ENCODE assay signal across 23 cellular contexts in genomic region chr9:122084276-122084675, GRCh38. TPM values are rescaled to one million over a fixed set of nuclear protein-coding genes. Genes with fewer than 3 reads are reported as not detected.
DNase-seq lines count a peak whose midpoint lies in the region; ATAC-seq, FAIRE-seq and TF ChIP-seq lines count a peak whose summit lies in the region.
"Had no signal": no experiment of that assay in that cellular context is flagged by ENCODE, and none has a peak within 500 bp of the region (broad histone marks: within the 10 kb centered on the region; RNA-seq: fewer than 3 reads in every experiment).

No MANE protein-coding gene starts in this region.

- H3K4me1 Mint-ChIP-seq in central memory CD8-positive, alpha-beta T cell = no peaks in the 10 kb centered on the region
- peaks cover 17% of the 10 kb centered on the region for H3K4me1 Mint-ChIP-seq in stimulated activated memory B cell treated with anti-CD40 and anti-IgM and Interleukin-4, amounts not matched to agents 10 μg/mL and 1 μg/mL and 100 μg/mL, for 72 hours
- H3K4me1 Mint-ChIP-seq: activated CD4-positive, alpha-beta memory T cell treated with anti-CD3 and anti-CD28 coated beads, Interleukin-2, amount 10 ng/mL, durations not matched to agents 7 days and 5 days had no signal

- no peak for FAIRE-seq in RCC 7860 (lab: Jason Lieb, UNC)
- FAIRE-seq: keratinocyte, urothelium cell line had no signal

- no peak overlapping the region for H2AFZ ChIP-seq in neural cell (ENCODE audit: low read depth, low read length)

- H3K4me3 Mint-ChIP-seq in central memory CD8-positive, alpha-beta T cell = no peak overlapping the region
- H3K4me3 Mint-ChIP-seq in stimulated activated memory B cell treated with anti-CD40 and anti-IgM and Interleukin-4, amounts not matched to agents 10 μg/mL and 1 μg/mL and 100 μg/mL, for 72 hours = no peak overlapping the region
- H3K4me3 Mint-ChIP-seq: activated CD4-positive, alpha-beta memory T cell treated with anti-CD3 and anti-CD28 coated beads, Interleukin-2, amount 10 ng/mL, durations not matched to agents 7 days and 5 days; CD4-positive, alpha-beta memory T cell; stimulated activated naive CD8-positive, alpha-beta T cell treated with anti-CD3 and anti-CD28 coated beads, Interleukin-15, amount 100 ng/mL, for 72 hours had no signal

- no peak for TF ChIP-seq RAD21 in neural cell (conservative IDR thresholded peaks at IDR 0.05)

- no peaks in the 10 kb centered on the region for H3K27me3 ChIP-seq in neural cell (ENCODE audit: insufficient read depth, low read depth, low read length)
- H3K27me3 ChIP-seq in left ventricle myocardium inferior (ENCODE audit: low read depth) = no peaks in the 10 kb centered on the region
- H3K27me3 ChIP-seq: foreskin keratinocyte had no signal

- TF ChIP-seq CTCF in neural cell (IDR thresholded peaks at IDR 0.05; ENCODE audit: poor library complexity, severe bottlenecking) (no peak), left ventricle myocardium inferior (IDR thresholded peaks at IDR 0.05; ENCODE audit: borderline replicate concordance) (no peak)

- H3K9me3 Mint-ChIP-seq in central memory CD8-positive, alpha-beta T cell = no peaks in the 10 kb centered on the region
- no peaks in the 10 kb centered on the region for H3K9me3 Mint-ChIP-seq in stimulated activated memory B cell treated with anti-CD40 and anti-IgM and Interleukin-4, amounts not matched to agents 10 μg/mL and 1 μg/mL and 100 μg/mL, for 72 hours
- H3K9me3 Mint-ChIP-seq: activated CD4-positive, alpha-beta memory T cell treated with anti-CD3 and anti-CD28 coated beads, Interleukin-2, amount 10 ng/mL, durations not matched to agents 7 days and 5 days; CD4-positive, alpha-beta memory T cell; stimulated activated naive CD8-positive, alpha-beta T cell treated with anti-CD3 and anti-CD28 coated beads, Interleukin-15, amount 100 ng/mL, for 72 hours had no signal

- ATAC-seq in central memory CD8-positive, alpha-beta T cell (replicated peaks; ENCODE audit: extremely low read depth, poor library complexity, severe bottlenecking) = no peak
- no peak for ATAC-seq in stimulated activated memory B cell treated with anti-CD40 and anti-IgM and Interleukin-4, amounts not matched to agents 10 μg/mL and 1 μg/mL and 100 μg/mL, for 72 hours
- ATAC-seq: activated CD4-positive, CD25-positive, alpha-beta regulatory T cell treated with anti-CD3 and anti-CD28 coated beads, Interleukin-2, amount 50 U/mL, for 24 hours; foreskin keratinocyte; HCT116; lower lobe of right lung; stimulated activated naive CD8-positive, alpha-beta T cell treated with anti-CD3 and anti-CD28 coated beads, Interleukin-15, amount 100 ng/mL, for 72 hours had no signal

- H3K36me3 Mint-ChIP-seq in central memory CD8-positive, alpha-beta T cell (ENCODE audit: insufficient read depth) = peaks cover 4% of the 10 kb centered on the region
- no peaks in the 10 kb centered on the region for H3K36me3 Mint-ChIP-seq in stimulated activated memory B cell treated with anti-CD40 and anti-IgM and Interleukin-4, amounts not matched to agents 10 μg/mL and 1 μg/mL and 100 μg/mL, for 72 hours

- no peaks in the 10 kb centered on the region for H3K36me3 ChIP-seq in neural cell (ENCODE audit: insufficient read depth, low read length)
- H3K36me3 ChIP-seq in left ventricle myocardium inferior = no peaks in the 10 kb centered on the region
- H3K36me3 ChIP-seq: lower lobe of right lung had no signal

- H3K27ac ChIP-seq in neural cell (ENCODE audit: low read length) = peak overlapping the region; percentile 34
- peak overlapping the region; percentile 98 for H3K27ac ChIP-seq in temporal lobe (ENCODE audit: low read depth, low read length)
- no peak overlapping the region for H3K27ac ChIP-seq in left ventricle myocardium inferior (replicated peaks)
- H3K27ac ChIP-seq: epithelial cell of prostate, foreskin keratinocyte, lower lobe of right lung had no signal

- H3K27me3 Mint-ChIP-seq in central memory CD8-positive, alpha-beta T cell = no peaks in the 10 kb centered on the region
- H3K27me3 Mint-ChIP-seq in stimulated activated memory B cell treated with anti-CD40 and anti-IgM and Interleukin-4, amounts not matched to agents 10 μg/mL and 1 μg/mL and 100 μg/mL, for 72 hours = no peaks in the 10 kb centered on the region
- H3K27me3 Mint-ChIP-seq: activated CD4-positive, alpha-beta memory T cell treated with anti-CD3 and anti-CD28 coated beads, Interleukin-2, amount 10 ng/mL, durations not matched to agents 7 days and 5 days; CD4-positive, alpha-beta memory T cell; stimulated activated naive CD8-positive, alpha-beta T cell treated with anti-CD3 and anti-CD28 coated beads, Interleukin-15, amount 100 ng/mL, for 72 hours had no signal

- H3K79me2 ChIP-seq in neural cell (replicated peaks; ENCODE audit: insufficient read depth, low read length) = no peaks in the 10 kb centered on the region

- no peaks in the 10 kb centered on the region for H3K9me2 ChIP-seq in neural cell (ENCODE audit: insufficient read depth, low read length)

- no peak for TF ChIP-seq EP300 in neural cell (conservative IDR thresholded peaks at IDR 0.05; ENCODE audit: poor library complexity, severe bottlenecking)

- peaks cover 30% of the 10 kb centered on the region for H3K4me1 ChIP-seq in left ventricle myocardium inferior
- H3K4me1 ChIP-seq: foreskin keratinocyte had no signal

- H3K9ac ChIP-seq in neural cell (ENCODE audit: low read length) = peak overlapping the region; percentile 22

- H4K20me1 ChIP-seq in neural cell (ENCODE audit: insufficient read depth) = no peaks in the 10 kb centered on the region

- no peaks in the 10 kb centered on the region for H3K9me3 ChIP-seq in neural cell (ENCODE audit: low read length)
- H3K9me3 ChIP-seq in left ventricle myocardium inferior (replicated peaks) = no peaks in the 10 kb centered on the region
- H3K9me3 ChIP-seq: lower lobe of right lung had no signal

- H3K27ac Mint-ChIP-seq in central memory CD8-positive, alpha-beta T cell (ENCODE audit: low read depth) = peak overlapping the region; percentile 35
- H3K27ac Mint-ChIP-seq in stimulated activated memory B cell treated with anti-CD40 and anti-IgM and Interleukin-4, amounts not matched to agents 10 μg/mL and 1 μg/mL and 100 μg/mL, for 72 hours = no peak overlapping the region
- H3K27ac Mint-ChIP-seq: activated CD4-positive, alpha-beta memory T cell treated with anti-CD3 and anti-CD28 coated beads, Interleukin-2, amount 10 ng/mL, durations not matched to agents 7 days and 5 days; CD4-positive, alpha-beta memory T cell had no signal

- peak overlapping the region; percentile 39 for H3K4me3 ChIP-seq in neural cell (ENCODE audit: low read length)
- no peak overlapping the region for H3K4me3 ChIP-seq in left ventricle myocardium inferior
- H3K4me3 ChIP-seq: lower lobe of right lung had no signal

- no peak overlapping the region for H3K4me2 ChIP-seq in neural cell (ENCODE audit: low read length)

- no peaks in the 10 kb centered on the region for H3F3A ChIP-seq in neural cell (ENCODE audit: insufficient read depth, low read length, poor library complexity, severe bottlenecking)

- intact Hi-C loops in left ventricle myocardium inferior (cut with micrococcal nuclease) = no loop called here

- DNase-seq in NCI-H2171 treated with DMSO at 0.1 percent for 48 hours (lab: John Stamatoyannopoulos, UW) = peak; percentile 78
- DNase-seq in central memory CD8-positive, alpha-beta T cell (ENCODE audit: low spot score in 2 of 2) = no peak
- no peak for DNase-seq in RCC 7860 (ENCODE audit: low spot score)
- no peak for DNase-seq in left ventricle myocardium inferior
- DNase-seq: activated CD4-positive, alpha-beta memory T cell treated with anti-CD3 and anti-CD28 coated beads, Interleukin-2, amount 10 ng/mL, durations not matched to agents 7 days and 5 days; activated T-cell treated with anti-CD3 and anti-CD28 coated beads, Interleukin-2, amount 50 U/mL, for 1 hour; CD4-positive, alpha-beta memory T cell; foreskin keratinocyte; GF-D8; KBM-7; lower lobe of right lung; NCI-H226; NCI-H774; stimulated activated CD4-positive, alpha-beta T cell treated with anti-CD3 and anti-CD28 coated beads, Interleukin-4, amount 100 ng/mL, for 4 hours; stimulated activated naive CD8-positive, alpha-beta T cell treated with anti-CD3 and anti-CD28 coated beads, Interleukin-15, amount 100 ng/mL, for 72 hours had no signal

TF ChIP-seq in neural cell, 6 proteins besides CTCF, POLR2A, EP300 and RAD21:
- no peak for TF ChIP-seq POLR2AphosphoS5 (IDR thresholded peaks at IDR 0.05)
- TF ChIP-seq TAF1 (IDR thresholded peaks at IDR 0.05; ENCODE audit: low read depth) = no peak
- no peak for TF ChIP-seq SMC3 (conservative IDR thresholded peaks at IDR 0.05; ENCODE audit: poor library complexity)
- TF ChIP-seq MXI1 (conservative IDR thresholded peaks at IDR 0.05; ENCODE audit: poor library complexity, severe bottlenecking) = no peak
- no peak for TF ChIP-seq REST (IDR thresholded peaks at IDR 0.05; ENCODE audit: borderline replicate concordance)
- TF ChIP-seq EZH2 (IDR thresholded peaks at IDR 0.05; ENCODE audit: borderline replicate concordance, insufficient read depth, low read length, poor library complexity, severe bottlenecking) = no peak

RNA-seq across cellular contexts. Expression of gene TTLL11, which starts 8.8 kb away (rescaled TPM):
- 8.0 and 8.4 TPM in 2 replicates for polyA plus RNA-seq in neural cell
- 24.8 and 29.5 TPM in 2 replicates for polyA minus RNA-seq in neural cell
- total RNA-seq in temporal lobe (13.3 TPM), left ventricle myocardium inferior (7.3 TPM)
